31 cellular contexts compared by ENCODE assay signal in the genomic region with DNA sequence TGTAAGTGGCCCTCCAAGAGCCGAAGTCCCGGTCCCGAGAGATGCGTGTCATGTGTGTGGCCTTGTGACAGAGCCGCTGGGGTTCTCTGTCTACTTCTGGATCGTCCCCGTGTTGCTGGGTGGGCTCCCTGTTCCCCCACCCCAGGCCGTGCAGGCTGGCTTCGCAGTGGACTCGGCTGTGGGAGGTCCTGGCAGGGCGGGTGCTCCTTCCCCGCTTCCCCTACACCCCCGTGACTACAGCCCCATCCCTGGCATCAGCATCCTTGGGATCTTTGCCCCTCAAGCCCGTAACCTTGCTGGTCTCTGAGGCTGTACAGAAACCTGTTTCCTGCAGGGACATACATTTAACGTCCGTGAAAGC.
"Had no signal": no experiment of that assay in that cellular context is flagged by ENCODE, and none has a peak within 500 bp of the region (broad histone marks: within the 10 kb centered on the region; RNA-seq: fewer than 3 reads in every experiment).

No MANE protein-coding gene starts in this region.

- H3K27me3 ChIP-seq: adrenal gland, body of pancreas, breast epithelium, Peyer's patch had no signal

- DNase-seq: activated CD4-positive, alpha-beta memory T cell treated with anti-CD3 and anti-CD28 coated beads for 36 hours; activated CD4-positive, alpha-beta T cell treated with anti-CD3 and anti-CD28 coated beads for 4 hours; activated CD4-positive, alpha-beta T cell treated with anti-CD3 and anti-CD28 coated beads, Interleukin-2, amount 50 U/mL, for 1 hour; activated CD4-positive, CD25-positive, alpha-beta regulatory T cell treated with anti-CD3 and anti-CD28 coated beads, Interleukin-2, amount 50 U/mL, for 72 hours; activated CD8-positive, alpha-beta memory T cell treated with anti-CD3 and anti-CD28 coated beads, Interleukin-2, amount 50 U/mL, for 4 hours; activated gamma-delta T cell treated with Interleukin-2 at 50 U/mL for 16 hours; activated naive CD4-positive, alpha-beta T cell treated with anti-CD3 and anti-CD28 coated beads for 36 hours; activated T-cell treated with anti-CD3 and anti-CD28 coated beads for 4 hours; activated T-cell treated with anti-CD3 and anti-CD28 coated beads, Interleukin-2, amount 50 U/mL, for 4 hours; adrenal gland; MM.1S; MV-4-11; NCI-H1092; NCI-H1436 treated with DMSO at 0.1 percent for 48 hours; NCI-H1694 treated with DMSO at 0.1 percent for 48 hours; NCI-H2029; NCI-H345; NCI-H524 treated with DMSO at 0.1 percent for 48 hours; NCI-H748 treated with DMSO at 0.1 percent for 48 hours; NK-92 treated with Interleukin-12 subunit alpha and Interleukin-12 subunit beta, amount 100 ng/mL, for 24 hours; PC-3; Peyer's patch; T1000 had no signal

- H3K27ac ChIP-seq: adrenal gland, body of pancreas, Peyer's patch, RWPE1, SK-N-MC had no signal

- FAIRE-seq: astrocyte, TTC549 had no signal

- H3K4me1 ChIP-seq: adrenal gland, body of pancreas, Peyer's patch had no signal

- H3K4me3 ChIP-seq: adrenal gland, body of pancreas, Peyer's patch, SK-N-MC had no signal

- H3K9me3 ChIP-seq: adrenal gland, body of pancreas, breast epithelium, Peyer's patch had no signal

- ATAC-seq: activated naive CD4-positive, alpha-beta T cell treated with anti-CD3 and anti-CD28 coated beads, Interleukin-2, amount 50 U/mL, for 72 hours; activated T-cell treated with anti-CD3 and anti-CD28 coated beads, Interleukin-2, amount 50 U/mL, for 4 hours; body of pancreas; WTC11 had no signal

- H3K36me3 ChIP-seq: adrenal gland, breast epithelium had no signal
